ENCODE assay signal across 21 cellular contexts in the genomic region with DNA sequence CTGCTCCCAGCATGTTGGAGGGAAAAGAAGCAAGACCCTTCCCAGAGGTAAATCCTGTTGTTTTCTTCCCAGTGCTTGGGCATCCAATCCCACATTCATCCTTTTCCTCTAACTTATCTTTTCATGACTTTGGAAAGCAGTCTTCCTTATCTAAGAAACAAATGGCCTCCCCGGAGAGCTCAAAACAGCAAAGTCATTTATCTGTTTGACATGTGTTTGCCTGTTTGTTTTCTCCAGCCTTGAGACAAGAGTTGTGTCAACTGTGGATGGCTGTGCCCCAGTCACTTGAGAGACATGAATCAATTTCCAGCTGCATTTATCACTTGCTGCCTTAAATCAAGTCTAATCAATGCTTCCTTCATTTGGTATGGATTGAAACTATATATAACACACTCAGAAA.
"Had no signal": no experiment of that assay in that cellular context is flagged by ENCODE, and none has a peak within 500 bp of the region (broad histone marks: within the 10 kb centered on the region; RNA-seq: fewer than 3 reads in every experiment).

No MANE protein-coding gene starts in this region.

- H3K27me3 ChIP-seq: adrenal gland, esophagus muscularis mucosa, gastroesophageal sphincter, pancreas, stomach had no signal

- H3K9me3 Mint-ChIP-seq: activated naive CD4-positive, alpha-beta T cell treated with anti-CD3 and anti-CD28 coated beads, Interleukin-2, amount 50 U/mL, for 72 hours; naive B cell; stimulated activated effector memory CD8-positive, alpha-beta T cell treated with anti-CD3 and anti-CD28 coated beads, Interleukin-12 subunit alpha, Interleukin-12 subunit beta, amount 100 ng/mL, for 72 hours had no signal

- H3K27ac Mint-ChIP-seq: activated CD4-positive, alpha-beta T cell treated with anti-CD3 and anti-CD28 coated beads for 36 hours; activated naive CD4-positive, alpha-beta T cell treated with anti-CD3 and anti-CD28 coated beads, Interleukin-2, amount 50 U/mL, for 72 hours; naive B cell; stimulated activated effector memory CD8-positive, alpha-beta T cell treated with anti-CD3 and anti-CD28 coated beads, Interleukin-12 subunit alpha, Interleukin-12 subunit beta, amount 100 ng/mL, for 72 hours had no signal

- H3K27ac ChIP-seq: esophagus muscularis mucosa, gastroesophageal sphincter, heart left ventricle, stomach had no signal

- H3K4me3 Mint-ChIP-seq: activated CD4-positive, alpha-beta T cell treated with anti-CD3 and anti-CD28 coated beads for 36 hours; naive B cell; stimulated activated effector memory CD8-positive, alpha-beta T cell treated with anti-CD3 and anti-CD28 coated beads, Interleukin-12 subunit alpha, Interleukin-12 subunit beta, amount 100 ng/mL, for 72 hours had no signal

- H3K27me3 Mint-ChIP-seq: activated CD4-positive, alpha-beta T cell treated with anti-CD3 and anti-CD28 coated beads for 36 hours had no signal

- H3K36me3 ChIP-seq: adrenal gland, esophagus muscularis mucosa, gastroesophageal sphincter, heart left ventricle, pancreas, stomach had no signal

- H3K4me3 ChIP-seq: adrenal gland, esophagus muscularis mucosa, gastroesophageal sphincter, heart left ventricle, mucosa of descending colon, pancreas, smooth muscle cell, stomach had no signal

- ATAC-seq: activated CD4-positive, alpha-beta T cell treated with anti-CD3 and anti-CD28 coated beads for 36 hours; activated naive CD4-positive, alpha-beta T cell treated with anti-CD3 and anti-CD28 coated beads, Interleukin-2, amount 50 U/mL, for 72 hours; gastroesophageal sphincter; heart left ventricle; left ventricle myocardium superior; mucosa of descending colon; sciatic nerve; stimulated activated effector memory CD8-positive, alpha-beta T cell treated with anti-CD3 and anti-CD28 coated beads, Interleukin-12 subunit alpha, Interleukin-12 subunit beta, amount 100 ng/mL, for 72 hours had no signal

- DNase-seq: activated CD4-positive, alpha-beta T cell treated with anti-CD3 and anti-CD28 coated beads for 36 hours; activated CD4-positive, alpha-beta T cell treated with anti-CD3 and anti-CD28 coated beads, Interleukin-2, amount 50 U/mL, for 48 hours; activated gamma-delta T cell treated with Interleukin-2 at 50 U/mL for 16 hours; cerebellar nuclear complex; effector CD4-positive, alpha-beta T cell; heart left ventricle; left ventricle myocardium superior; mucosa of descending colon; naive B cell; pancreas; stimulated activated CD4-positive, alpha-beta T cell treated with anti-CD3 and anti-CD28 coated beads, Interleukin-4, amount 100 ng/mL, for 24 hours; stomach; T1000; trophoblast cell had no signal

- H3K9me3 ChIP-seq: adrenal gland, esophagus muscularis mucosa, gastroesophageal sphincter, heart left ventricle, mucosa of descending colon, pancreas, stomach had no signal
